Comparison of ENCODE assay signal across 19 cellular contexts in genomic region chr1:184322253-184322652, GRCh38.
"Had no signal": no experiment of that assay in that cellular context is flagged by ENCODE, and none has a peak within 500 bp of the region (broad histone marks: within the 10 kb centered on the region; RNA-seq: fewer than 3 reads in every experiment).

No MANE protein-coding gene starts in this region.

- H3K4me3 ChIP-seq: heart right ventricle, hepatocyte, left ventricle myocardium inferior, lung, ovary, right atrium auricular region, skin epidermis, suprapubic skin, thoracic aorta, tibial artery, uterus had no signal

- H3K9me3 ChIP-seq: heart right ventricle, left ventricle myocardium inferior, ovary, right atrium auricular region, suprapubic skin, thoracic aorta, tibial artery, uterus had no signal

- H2AFZ ChIP-seq: hepatocyte had no signal

- H3K4me1 ChIP-seq: heart right ventricle, left ventricle myocardium inferior, right atrium auricular region, suprapubic skin, tibial artery, uterus had no signal

- H3K36me3 ChIP-seq: heart right ventricle, left ventricle myocardium inferior, ovary, right atrium auricular region, suprapubic skin, thoracic aorta, tibial artery, uterus had no signal

- H3K27me3 ChIP-seq: heart right ventricle, hepatocyte, ovary, right atrium auricular region, suprapubic skin, tibial artery, uterus had no signal

- DNase-seq: heart right ventricle; islet precursor cell; left ventricle myocardium inferior; mesendoderm; naive B cell; natural killer cell; ovary; stimulated activated CD4-positive, alpha-beta T cell treated with anti-CD3 and anti-CD28 coated beads, Interleukin-12 subunit alpha, Interleukin-12 subunit beta, amount 100 ng/mL, for 4 hours; stimulated activated CD4-positive, alpha-beta T cell treated with anti-CD3 and anti-CD28 coated beads, Interleukin-15, amount 100 ng/mL, for 24 hours; stimulated activated CD4-positive, alpha-beta T cell treated with anti-CD3 and anti-CD28 coated beads, Interleukin-4, amount 100 ng/mL, for 24 hours; stimulated activated naive CD4-positive, alpha-beta T cell; tibial artery; uterus had no signal

- H3K4me2 ChIP-seq: hepatocyte had no signal

- H3K79me2 ChIP-seq: hepatocyte had no signal

- H3K27ac ChIP-seq: heart right ventricle, hepatocyte, left ventricle myocardium inferior, ovary, right atrium auricular region, skin epidermis, suprapubic skin, thoracic aorta, tibial artery, uterus had no signal
